In the genomic region with DNA sequence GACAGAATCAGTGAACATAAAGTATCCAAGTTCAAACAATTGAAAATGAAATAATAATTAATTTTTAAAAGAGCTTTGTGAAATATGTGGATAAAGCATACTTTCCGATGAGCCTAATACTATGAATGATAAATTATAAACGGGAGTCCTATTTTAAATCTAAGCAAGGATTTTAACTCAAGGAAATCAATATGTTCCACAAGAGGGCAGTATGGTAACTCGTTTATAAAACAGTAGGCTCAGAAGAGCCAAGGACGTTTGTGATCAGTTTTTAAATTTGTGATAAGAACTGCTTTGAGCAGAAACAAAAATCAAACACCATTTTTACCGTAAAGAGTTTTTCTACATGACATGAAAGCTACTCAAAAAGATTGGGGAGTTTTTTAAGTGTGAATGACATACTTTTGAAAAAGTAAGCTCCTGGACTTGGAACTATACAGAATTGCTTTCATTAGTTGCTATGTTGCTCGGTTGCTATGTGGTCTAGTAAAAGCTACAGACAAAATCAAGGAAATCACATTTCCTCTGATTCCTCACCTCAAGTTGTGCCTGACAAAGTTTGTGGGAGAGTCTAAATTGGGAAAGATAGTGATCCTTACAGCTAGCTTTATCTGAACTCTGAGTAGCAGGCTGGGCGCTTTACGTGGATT, we compare ENCODE assay signal across 9 cellular contexts. TPM values are rescaled to one million over a fixed set of nuclear protein-coding genes. Genes with fewer than 3 reads are reported as not detected.
DNase-seq lines count a peak whose midpoint lies in the region; ATAC-seq and TF ChIP-seq lines count a peak whose summit lies in the region.
"Had no signal": no experiment of that assay in that cellular context is flagged by ENCODE, and none has a peak within 500 bp of the region (broad histone marks: within the 10 kb centered on the region; RNA-seq: fewer than 3 reads in every experiment).

No MANE protein-coding gene starts in this region.

- TF ChIP-seq RAD21 in neural cell (conservative IDR thresholded peaks at IDR 0.05) = peak; percentile 68

- H2AFZ ChIP-seq in OCI-LY3 (ENCODE audit: low read depth, low read length) = no peak overlapping the region
- no peak overlapping the region for H2AFZ ChIP-seq in neural cell (ENCODE audit: low read depth, low read length)

- no peaks in the 10 kb centered on the region for H3K9me2 ChIP-seq in neural cell (ENCODE audit: insufficient read depth, low read length)

- H3K27ac ChIP-seq in OCI-LY3 (ENCODE audit: low read length) (no peak overlapping the region), neural cell (ENCODE audit: low read length) (no peak overlapping the region)
- H3K27ac ChIP-seq: HL-60 had no signal

- H3K36me3 ChIP-seq in OCI-LY3 (replicated peaks; ENCODE audit: low read depth, low read length) = no peaks in the 10 kb centered on the region
- no peaks in the 10 kb centered on the region for H3K36me3 ChIP-seq in neural cell (ENCODE audit: insufficient read depth, low read length)

- H3K79me2 ChIP-seq in OCI-LY3 (ENCODE audit: low read length) = no peaks in the 10 kb centered on the region
- H3K79me2 ChIP-seq in neural cell (replicated peaks; ENCODE audit: insufficient read depth, low read length) = no peaks in the 10 kb centered on the region

- H3K27me3 ChIP-seq in OCI-LY3 (ENCODE audit: low read depth, low read length) = no peaks in the 10 kb centered on the region; the same call in 1 of the 2 replicates
- no peaks in the 10 kb centered on the region for H3K27me3 ChIP-seq in neural cell (ENCODE audit: insufficient read depth, low read depth, low read length)

- H3K9me3 ChIP-seq in OCI-LY3 (ENCODE audit: insufficient read depth, low read length) = no peaks in the 10 kb centered on the region
- H3K9me3 ChIP-seq in neural cell (ENCODE audit: low read length) = no peaks in the 10 kb centered on the region

- ATAC-seq in GM21529 (IDR thresholded peaks at IDR 0.05; ENCODE audit: unreplicated experiment) (no peak), HG03095 (IDR thresholded peaks at IDR 0.05; ENCODE audit: unreplicated experiment) (no peak)

- no peak for TF ChIP-seq EP300 in neural cell (conservative IDR thresholded peaks at IDR 0.05; ENCODE audit: poor library complexity, severe bottlenecking)

- peak; percentile 45 for TF ChIP-seq CTCF in OCI-LY3 (IDR thresholded peaks at IDR 0.05; ENCODE audit: low read depth, low read length)
- peak; percentile 28 for TF ChIP-seq CTCF in epithelial cell of esophagus (IDR thresholded peaks at IDR 0.05; ENCODE audit: insufficient read depth, low read depth, low read length, missing control alignments)
- peak; percentile 73 for TF ChIP-seq CTCF in neural cell (IDR thresholded peaks at IDR 0.05; ENCODE audit: poor library complexity, severe bottlenecking)

- H3K9ac ChIP-seq in OCI-LY3 (ENCODE audit: low read length) (no peak overlapping the region), neural cell (ENCODE audit: low read length) (no peak overlapping the region)

- H3K4me2 ChIP-seq in OCI-LY3 (ENCODE audit: low read length) (peak overlapping the region; percentile 15; the same call in 1 of the 2 replicates), neural cell (ENCODE audit: low read length) (no peak overlapping the region)

- no peaks in the 10 kb centered on the region for H3F3A ChIP-seq in neural cell (ENCODE audit: insufficient read depth, low read length, poor library complexity, severe bottlenecking)

- H4K20me1 ChIP-seq in OCI-LY3 (ENCODE audit: insufficient read depth, low read length) (no peaks in the 10 kb centered on the region), neural cell (ENCODE audit: insufficient read depth) (no peaks in the 10 kb centered on the region)

- H3K4me3 ChIP-seq in OCI-LY3 (ENCODE audit: low read length) (no peak overlapping the region), epithelial cell of esophagus (ENCODE audit: low read length) (no peak overlapping the region), neural cell (ENCODE audit: low read length) (no peak overlapping the region)

- DNase-seq in AG20443 (ENCODE audit: low spot score) (peak; percentile 40), H4 (ENCODE audit: low spot score) (peak; percentile 19), epithelial cell of esophagus (ENCODE audit: low read depth) (peak; percentile 73), ureter (ENCODE audit: low spot score) (no peak)

- no peaks in the 10 kb centered on the region for H3K4me1 ChIP-seq in OCI-LY3 (ENCODE audit: low read length)

TF ChIP-seq in neural cell, 6 proteins besides CTCF, POLR2A, EP300 and RAD21:
- TF ChIP-seq EZH2 (IDR thresholded peaks at IDR 0.05; ENCODE audit: borderline replicate concordance, insufficient read depth, low read length, poor library complexity, severe bottlenecking) (no peak), SMC3 (conservative IDR thresholded peaks at IDR 0.05; ENCODE audit: poor library complexity) (peak; percentile 76)

RNA-seq across cellular contexts. Expression of gene TEKT1, which starts 11.8 kb away (rescaled TPM):
- total RNA-seq in H4 (2014; rRNA removed; shearing (Covaris generic)) = not detected in 2 replicates
- 0.06 TPM in 1 of 2 replicates, not detected in the other for polyA plus RNA-seq in neural cell
- not detected in 2 replicates for polyA minus RNA-seq in neural cell
- not detected for total RNA-seq in ureter
